Comparison of ENCODE assay signal across 26 cellular contexts in genomic region chr6:40526036-40526435, GRCh38.
"Had no signal": no experiment of that assay in that cellular context is flagged by ENCODE, and none has a peak within 500 bp of the region (broad histone marks: within the 10 kb centered on the region; RNA-seq: fewer than 3 reads in every experiment).

No MANE protein-coding gene starts in this region.

- H3K27ac ChIP-seq: coronary artery, esophagus muscularis mucosa, foreskin keratinocyte, prostate gland, right atrium auricular region, sigmoid colon, spleen, testis, tibial artery had no signal

- H3K9me3 ChIP-seq: esophagus muscularis mucosa, prostate gland, right atrium auricular region, sigmoid colon, spleen, testis, tibial artery had no signal

- H3K4me1 ChIP-seq: esophagus muscularis mucosa, foreskin keratinocyte, prostate gland, sigmoid colon, spleen, testis, tibial artery had no signal

- FAIRE-seq: endothelial cell of umbilical vein had no signal

- H3K27ac Mint-ChIP-seq: memory B cell; natural killer cell; stimulated activated memory B cell treated with anti-CD40 and anti-IgM and Interleukin-4, amounts not matched to agents 10 μg/mL and 1 μg/mL and 100 μg/mL, for 72 hours; type B pancreatic cell had no signal

- H3K36me3 ChIP-seq: esophagus muscularis mucosa, prostate gland, right atrium auricular region, sigmoid colon, spleen, tibial artery had no signal

- H3K36me3 Mint-ChIP-seq: immature natural killer cell; memory B cell; natural killer cell; stimulated activated memory B cell treated with anti-CD40 and anti-IgM and Interleukin-4, amounts not matched to agents 10 μg/mL and 1 μg/mL and 100 μg/mL, for 72 hours; type B pancreatic cell had no signal

- H3K9me3 Mint-ChIP-seq: immature natural killer cell; memory B cell; natural killer cell; stimulated activated memory B cell treated with anti-CD40 and anti-IgM and Interleukin-4, amounts not matched to agents 10 μg/mL and 1 μg/mL and 100 μg/mL, for 72 hours; type B pancreatic cell had no signal

- ATAC-seq: foreskin keratinocyte; left colon; left ventricle myocardium superior; natural killer cell; stimulated activated memory B cell treated with anti-CD40 and anti-IgM and Interleukin-4, amounts not matched to agents 10 μg/mL and 1 μg/mL and 100 μg/mL, for 72 hours; stimulated activated naive CD8-positive, alpha-beta T cell treated with anti-CD3 and anti-CD28 coated beads, Interleukin-15, Interleukin-2, amounts not matched to agents 100 U/mL and 50 U/mL, for 24 hours had no signal

- H3K4me3 ChIP-seq: coronary artery, esophagus muscularis mucosa, lung, prostate gland, right atrium auricular region, sigmoid colon, spleen, testis, tibial artery had no signal

- H3K4me3 Mint-ChIP-seq: immature natural killer cell; memory B cell; natural killer cell; stimulated activated memory B cell treated with anti-CD40 and anti-IgM and Interleukin-4, amounts not matched to agents 10 μg/mL and 1 μg/mL and 100 μg/mL, for 72 hours; type B pancreatic cell had no signal

- DNase-seq: dermis blood vessel endothelial cell; effector memory CD4-positive, alpha-beta T cell; foreskin keratinocyte; hypothalamus; immature natural killer cell; islet precursor cell; kidney glomerular epithelial cell; left colon; left ventricle myocardium superior; natural killer cell; sigmoid colon; spleen; stimulated activated CD4-positive, alpha-beta T cell treated with anti-CD3 and anti-CD28 coated beads, Interleukin-4, amount 100 ng/mL, for 4 hours; stimulated activated naive CD8-positive, alpha-beta T cell treated with anti-CD3 and anti-CD28 coated beads, Interleukin-15, Interleukin-2, amounts not matched to agents 100 U/mL and 50 U/mL, for 24 hours; substantia nigra; testis; tibial artery had no signal

- H3K27me3 ChIP-seq: esophagus muscularis mucosa, foreskin keratinocyte, right atrium auricular region, sigmoid colon, spleen, testis, tibial artery had no signal

- H3K4me1 Mint-ChIP-seq: immature natural killer cell; memory B cell; stimulated activated memory B cell treated with anti-CD40 and anti-IgM and Interleukin-4, amounts not matched to agents 10 μg/mL and 1 μg/mL and 100 μg/mL, for 72 hours had no signal
